15 cellular contexts compared by ENCODE assay signal in genomic region chr9:92988215-92988731, GRCh38. TPM values are rescaled to one million over a fixed set of nuclear protein-coding genes. Genes with fewer than 3 reads are reported as not detected.
DNase-seq lines count a peak whose midpoint lies in the region; ATAC-seq and TF ChIP-seq lines count a peak whose summit lies in the region.
"Had no signal": no experiment of that assay in that cellular context is flagged by ENCODE, and none has a peak within 500 bp of the region (broad histone marks: within the 10 kb centered on the region; RNA-seq: fewer than 3 reads in every experiment).

No MANE protein-coding gene starts in this region.

- peaks cover 13% of the 10 kb centered on the region for H3K9me3 Mint-ChIP-seq in activated CD4-positive, alpha-beta T cell treated with anti-CD3 and anti-CD28 coated beads for 36 hours (ENCODE audit: low read depth)
- peaks cover 12% of the 10 kb centered on the region for H3K9me3 Mint-ChIP-seq in MCF 10A (ENCODE audit: unreplicated experiment)

- peaks cover 82% of the 10 kb centered on the region for H3K36me3 Mint-ChIP-seq in activated CD4-positive, alpha-beta T cell treated with anti-CD3 and anti-CD28 coated beads for 36 hours (ENCODE audit: low read depth)
- H3K36me3 Mint-ChIP-seq in MCF 10A (ENCODE audit: insufficient read depth, unreplicated experiment) = no peaks in the 10 kb centered on the region

- no TSS peak for BruUV-seq in MCF 10A (replicated peaks; lab: Mats Ljungman, UMichigan)

- ATAC-seq in activated CD4-positive, alpha-beta T cell treated with anti-CD3 and anti-CD28 coated beads for 36 hours = peak; percentile 62
- ATAC-seq in GM18873 (IDR thresholded peaks at IDR 0.05; ENCODE audit: low FRiP score, unreplicated experiment) = no peak

- H3K27me3 Mint-ChIP-seq in activated CD4-positive, alpha-beta T cell treated with anti-CD3 and anti-CD28 coated beads for 36 hours = no peaks in the 10 kb centered on the region
- no peaks in the 10 kb centered on the region for H3K27me3 Mint-ChIP-seq in MCF 10A (ENCODE audit: insufficient read depth, unreplicated experiment)

- peak overlapping the region; percentile 15 for H3K4me3 Mint-ChIP-seq in activated CD4-positive, alpha-beta T cell treated with anti-CD3 and anti-CD28 coated beads for 36 hours
- no peak overlapping the region for H3K4me3 Mint-ChIP-seq in MCF 10A (ENCODE audit: unreplicated experiment)
- H3K4me3 Mint-ChIP-seq: nephron had no signal

- no peak for TF ChIP-seq CTCF in MCF 10A (IDR thresholded peaks at IDR 0.05; ENCODE audit: unreplicated experiment)

- CTCF ChIA-PET in activated CD4-positive, alpha-beta T cell treated with anti-CD3 and anti-CD28 coated beads for 36 hours (lab: Charles Lee) = interaction anchor here (1.0 to 1.7 kb wide), 2 partner anchors 15 to 34 kb away, joined by 7 read pairs; no protein-coding TSS in a partner anchor
- CTCF ChIA-PET in MCF 10A (lab: Yijun Ruan, JAX) = no interaction called here

- intact Hi-C loops in activated CD4-positive, alpha-beta T cell treated with anti-CD3 and anti-CD28 coated beads for 36 hours (cut with DNase I, micrococcal nuclease) = loop anchor here in 1 of 2 experiments (5.0 kb wide), 1 partner anchor 159 kb away; no protein-coding TSS in a partner anchor
- intact Hi-C loops in MCF 10A (cut with micrococcal nuclease) = no loop called here

- H3K27ac Mint-ChIP-seq in activated CD4-positive, alpha-beta T cell treated with anti-CD3 and anti-CD28 coated beads for 36 hours = peak overlapping the region; percentile 90
- H3K27ac Mint-ChIP-seq in MCF 10A (ENCODE audit: low read depth, unreplicated experiment) = peak overlapping the region; percentile 90
- H3K27ac Mint-ChIP-seq: nephron had no signal

- peak; percentile 41 for DNase-seq in activated CD4-positive, alpha-beta T cell treated with anti-CD3 and anti-CD28 coated beads for 36 hours
- DNase-seq in activated CD4-positive, alpha-beta T cell treated with anti-CD3 and anti-CD28 coated beads for 4 hours = no peak
- peak; percentile 36 for DNase-seq in NCI-H345 treated with DMSO at 0.1 percent for 48 hours (lab: John Stamatoyannopoulos, UW; ENCODE audit: unreplicated experiment)
- DNase-seq in MCF 10A (ENCODE audit: unreplicated experiment) = peak; percentile 64
- peak; percentile 26 for DNase-seq in stimulated activated CD8-positive, alpha-beta memory T cell treated with anti-CD3 and anti-CD28 coated beads, Interleukin-4, amount 100 ng/mL, for 48 hours
- DNase-seq in NCI-H1694 (lab: John Stamatoyannopoulos, UW) = no peak
- DNase-seq in NCI-H2029 (lab: John Stamatoyannopoulos, UW) = no peak
- DNase-seq: activated CD4-positive, alpha-beta T cell treated with anti-CD3 and anti-CD28 coated beads, Interleukin-2, amount 50 U/mL, for 48 hours; erythroblast; NCI-H524 treated with DMSO at 0.1 percent for 48 hours; spleen had no signal

- peaks cover 81% of the 10 kb centered on the region for H3K4me1 Mint-ChIP-seq in activated CD4-positive, alpha-beta T cell treated with anti-CD3 and anti-CD28 coated beads for 36 hours
- H3K4me1 Mint-ChIP-seq in MCF 10A (ENCODE audit: insufficient read depth, unreplicated experiment) = peaks cover 12% of the 10 kb centered on the region
- H3K4me1 Mint-ChIP-seq: nephron had no signal

- POLR2A ChIA-PET in activated CD4-positive, alpha-beta T cell treated with anti-CD3 and anti-CD28 coated beads for 36 hours (lab: Charles Lee) = no interaction called here
- POLR2A ChIA-PET in MCF 10A (lab: Yijun Ruan, JAX) = no interaction called here

RNA-seq across cellular contexts. Expression of gene FGD3, which starts 41.0 kb away (rescaled TPM):
- 10 to 100 TPM; 41.8 to 66.7 TPM for total RNA-seq in activated CD4-positive, alpha-beta T cell treated with anti-CD3 and anti-CD28 coated beads for 36 hours
- total RNA-seq in MCF 10A (2022) = not detected in 2 replicates
- total RNA-seq: H4, SJSA1 had no signal

Comparison
In these comparisons a context has a peak if more than half of its experiments do, and no peak if none do; other contexts are left out.
1. DNase-seq: peak in activated CD4-positive, alpha-beta T cell treated with anti-CD3 and anti-CD28 coated beads for 36 hours (single experiment), NCI-H345 treated with DMSO at 0.1 percent for 48 hours (single experiment), MCF 10A (single experiment) and stimulated activated CD8-positive, alpha-beta memory T cell treated with anti-CD3 and anti-CD28 coated beads, Interleukin-4, amount 100 ng/mL, for 48 hours (single experiment); none in activated CD4-positive, alpha-beta T cell treated with anti-CD3 and anti-CD28 coated beads for 4 hours (0 of 2), NCI-H1694 (single experiment) and NCI-H2029 (single experiment).
2. RNA of gene FGD3, which starts 41.0 kb away (total RNA-seq): 41.8 to 66.7 TPM in activated CD4-positive, alpha-beta T cell treated with anti-CD3 and anti-CD28 coated beads for 36 hours; not detected in MCF 10A; every median in the first group is over 10 times any median in the second.